ENCODE assay signal across 8 cellular contexts in genomic region chr1:15848143-15848928, GRCh38. TPM values are rescaled to one million over a fixed set of nuclear protein-coding genes. Genes with fewer than 3 reads are reported as not detected.
DNase-seq lines count a peak whose midpoint lies in the region; ATAC-seq and TF ChIP-seq lines count a peak whose summit lies in the region.

No MANE protein-coding gene starts in this region.

- H2BK120ac ChIP-seq in neuronal stem cell (ENCODE audit: low read depth, low read length), result no peak overlapping the region

- peak overlapping the region; percentile 97 for H3K23ac ChIP-seq in neuronal stem cell (ENCODE audit: low read depth, low read length, poor library complexity)

- H3K14ac ChIP-seq in neuronal stem cell (ENCODE audit: low read length), result peak overlapping the region; percentile 71

- H2BK12ac ChIP-seq in neuronal stem cell (ENCODE audit: low read length), result no peak overlapping the region

- H3K4me2 ChIP-seq in neuronal stem cell (ENCODE audit: insufficient read depth, low read length, poor library complexity, severe bottlenecking), result peak overlapping the region; percentile 89

- ATAC-seq in HG02571 (IDR thresholded peaks at IDR 0.05; ENCODE audit: unreplicated experiment), result peak; percentile 16

- H4K8ac ChIP-seq in neuronal stem cell (ENCODE audit: low read depth, low read length), result no peak overlapping the region

- H3K4ac ChIP-seq in neuronal stem cell (ENCODE audit: low read length), result peak overlapping the region; percentile 66

- peak overlapping the region; percentile 98 for H3K18ac ChIP-seq in neuronal stem cell (ENCODE audit: low read length)

- TF ChIP-seq POLR2A in tibial nerve (IDR thresholded peaks at IDR 0.05), result no peak

- WGBS in neuronal stem cell (ENCODE audit: extremely low coverage in 2 of 2, insufficient read length in 2 of 2, insufficient replicate concordance in 1 of 2), 2 donors, result no CpG with 5 or more reads among the region's 104 CpGs
- 0 to 1% methylated on average over 66 to 88 of the region's 104 CpGs for whole genome bisulfite sequencing in tibial nerve, 2 donors

- no peaks in the 10 kb centered on the region for H3K9me3 ChIP-seq in neuronal stem cell (replicated peaks in 1 of 2; ENCODE audit: control insufficient read depth in 2 of 2, insufficient read depth in 1 of 2, low read depth in 1 of 2, low read length in 2 of 2)
- H3K9me3 ChIP-seq in tibial nerve, result no peaks in the 10 kb centered on the region

- peak overlapping the region; percentile 73 for H2AFZ ChIP-seq in neuronal stem cell (ENCODE audit: low read length)

- H3K79me1 ChIP-seq in neuronal stem cell (ENCODE audit: low read depth, low read length), result peaks cover 5% of the 10 kb centered on the region

- no peak overlapping the region for H4K91ac ChIP-seq in neuronal stem cell (ENCODE audit: low read depth, low read length, poor library complexity)

- peak overlapping the region; percentile 26 for H2BK15ac ChIP-seq in neuronal stem cell (ENCODE audit: low read length)

- peaks cover 5 to 26% of the 10 kb centered on the region in 2 donors for H3K4me1 ChIP-seq in neuronal stem cell (ENCODE audit: control insufficient read depth in 2 of 2, insufficient read depth in 1 of 2, low read depth in 1 of 2, low read length in 2 of 2)
- H3K4me1 ChIP-seq in tibial nerve, result peaks cover 0 to 71% (median 40%) of the 10 kb centered on the region in 4 donors

- in situ Hi-C loops in G401 (cut with HindIII; ENCODE audit: low sequenced_read_pairs), result no loop called here

- no peaks in the 10 kb centered on the region for H3K27me3 ChIP-seq in neuronal stem cell (ENCODE audit: control insufficient read depth in 3 of 3, insufficient read depth in 3 of 3, low read depth in 1 of 3, low read length in 3 of 3)
- no peaks in the 10 kb centered on the region for H3K27me3 ChIP-seq in tibial nerve

- H3K4me3 ChIP-seq in fibroblast of the aortic adventitia (ENCODE audit: low read depth, low read length), result peak overlapping the region; percentile 98
- peak overlapping the region; percentile 88 to 97 for H3K4me3 ChIP-seq in neuronal stem cell (ENCODE audit: low read length in 2 of 2)
- H3K4me3 ChIP-seq in tibial nerve, result peak overlapping the region; percentile 74 to 99 (median 82)

- H3K9ac ChIP-seq in neuronal stem cell (ENCODE audit: low read depth, low read length, poor library complexity), result peak overlapping the region; percentile 94

- H3K36me3 ChIP-seq in neuronal stem cell (replicated peaks in 1 of 2; ENCODE audit: control insufficient read depth in 2 of 2, insufficient read depth in 2 of 2, low read length in 2 of 2) (peaks cover 2 to 9% of the 10 kb centered on the region in 2 donors), tibial nerve (no peaks in the 10 kb centered on the region)

- peak overlapping the region; percentile 76 for H2BK5ac ChIP-seq in neuronal stem cell (ENCODE audit: low read length)

- no peak for TF ChIP-seq EP300 in tibial nerve (IDR thresholded peaks at IDR 0.05)

- H3K27ac ChIP-seq in neuronal stem cell (replicated peaks; ENCODE audit: low read length) (peak overlapping the region; percentile 96), tibial nerve (peak overlapping the region; percentile 94 to 99 (median 98))

- peak; percentile 53 for DNase-seq in G401 (ENCODE audit: low spot score)
- peak; percentile 74 for DNase-seq in NCI-H510A treated with DMSO at 0.1 percent for 48 hours (lab: John Stamatoyannopoulos, UW)
- DNase-seq in activated T-helper 1 cell treated with Interleukin-2 at 50 U/mL for 16 hours (ENCODE audit: low read depth), result peak; percentile 39
- DNase-seq in fibroblast of the aortic adventitia (ENCODE audit: low read depth), result peak; percentile 33
- no peak for DNase-seq in neuronal stem cell (ENCODE audit: low spot score)
- DNase-seq in tibial nerve (ENCODE audit: low spot score in 2 of 2), result no peak
- DNase-seq in NCI-H226, result no peak

- peak overlapping the region; percentile 96 for H2AK5ac ChIP-seq in neuronal stem cell (ENCODE audit: low read depth, low read length)

- no peak for TF ChIP-seq CTCF in fibroblast of the aortic adventitia (IDR thresholded peaks at IDR 0.05; ENCODE audit: insufficient read depth, low read length)
- no peak for TF ChIP-seq CTCF in tibial nerve (IDR thresholded peaks at IDR 0.05)

RNA-seq across cellular contexts. Expression of gene SPEN, which starts 0.8 kb away (rescaled TPM):
- total RNA-seq in G401 (2014; rRNA removed; shearing (Covaris generic)), result 1.5 and 2.4 TPM in 2 replicates
- 20.5 and 24.3 TPM in 2 replicates for total RNA-seq in fibroblast of the aortic adventitia (ENCODE audit: low replicate concordance)
- polyA plus RNA-seq in neuronal stem cell (2013, experiment 1 of 2), result 26.1 TPM
- 25.9 TPM for polyA plus RNA-seq in neuronal stem cell (2013, experiment 2 of 2)
- total RNA-seq in tibial nerve, result 10 to 100 TPM; 67.9 to 87.0 (median 77.8) TPM

RNA-seq across cellular contexts. Expression of gene UQCRHL, which starts 40.9 kb away (rescaled TPM):
- 6.0 and 6.8 TPM in 2 replicates for total RNA-seq in G401 (2014; rRNA removed; shearing (Covaris generic))
- total RNA-seq in fibroblast of the aortic adventitia (ENCODE audit: low replicate concordance) (1.9 and 2.0 TPM in 2 replicates), tibial nerve (1 to 10 TPM; 1.1 to 2.5 (median 1.4) TPM)
- 3.9 TPM for polyA plus RNA-seq in neuronal stem cell (2013, experiment 1 of 2)
- 4.1 TPM for polyA plus RNA-seq in neuronal stem cell (2013, experiment 2 of 2)

Comparison
In these comparisons a context has a peak if more than half of its experiments do, and no peak if none do; other contexts are left out.
1. DNase-seq: peak in G401 (single experiment), NCI-H510A treated with DMSO at 0.1 percent for 48 hours (single experiment), activated T-helper 1 cell treated with Interleukin-2 at 50 U/mL for 16 hours (single experiment) and fibroblast of the aortic adventitia (single experiment); none in neuronal stem cell (single experiment), tibial nerve (0 of 2) and NCI-H226 (single experiment).
2. Peak in every context shown above with its lines, with median percentiles within 50 percentile points of each other: H3K4me3 ChIP-seq.